In genomic region chr13:112398347-112398746, GRCh38 we compare ENCODE assay signal across 16 cellular contexts. TPM values are rescaled to one million over a fixed set of nuclear protein-coding genes. Genes with fewer than 3 reads are reported as not detected.
A peak's percentile ranks its signal among the peaks of the same experiment; 100 is the strongest.
DNase-seq lines count a peak whose midpoint lies in the region; ATAC-seq, FAIRE-seq and TF ChIP-seq lines count a peak whose summit lies in the region.
"Not testable (repeated sequence)": the region's sequence is repeated elsewhere in the genome, so short reads cannot be mapped to it uniquely, and the experiment has no call there.
"Had no signal": no experiment of that assay in that cellular context is flagged by ENCODE, and none has a peak within 500 bp of the region (broad histone marks: within the 10 kb centered on the region; RNA-seq: fewer than 3 reads in every experiment).

No MANE protein-coding gene starts in this region.

- not testable (repeated sequence) for H3K9me3 Mint-ChIP-seq in activated CD8-positive, alpha-beta memory T cell treated with anti-CD3 and anti-CD28 coated beads, Interleukin-2, amount 10 ng/mL, durations not matched to agents 7 days and 5 days (ENCODE audit: low read depth); astrocyte (ENCODE audit: unreplicated experiment); stimulated activated naive CD8-positive, alpha-beta T cell treated with anti-CD3 and anti-CD28 coated beads, Interleukin-15, amount 100 ng/mL, for 72 hours

- H3K4me3 Mint-ChIP-seq in activated CD8-positive, alpha-beta memory T cell treated with anti-CD3 and anti-CD28 coated beads, Interleukin-2, amount 10 ng/mL, durations not matched to agents 7 days and 5 days; astrocyte (ENCODE audit: unreplicated experiment); stimulated activated naive CD8-positive, alpha-beta T cell treated with anti-CD3 and anti-CD28 coated beads, Interleukin-15, amount 100 ng/mL, for 72 hours: not testable (repeated sequence)

- not testable (repeated sequence) for H3K4me2 ChIP-seq in astrocyte (ENCODE audit: low read length)

- not testable (repeated sequence) for TF ChIP-seq CTCF in astrocyte (IDR thresholded peaks at IDR 0.05; ENCODE audit: insufficient read depth, low read depth, low read length)

- not testable (repeated sequence) for H3K27me3 Mint-ChIP-seq in activated CD8-positive, alpha-beta memory T cell treated with anti-CD3 and anti-CD28 coated beads, Interleukin-2, amount 10 ng/mL, durations not matched to agents 7 days and 5 days; stimulated activated naive CD8-positive, alpha-beta T cell treated with anti-CD3 and anti-CD28 coated beads, Interleukin-15, amount 100 ng/mL, for 72 hours
- peaks cover 27% of the 10 kb centered on the region for H3K27me3 Mint-ChIP-seq in astrocyte (ENCODE audit: low read depth, unreplicated experiment)

- H3K79me2 ChIP-seq in astrocyte (ENCODE audit: insufficient read depth, low read length), result not testable (repeated sequence)

- not testable (repeated sequence) for H2AFZ ChIP-seq in astrocyte (ENCODE audit: low read depth, low read length)

- not testable (repeated sequence) for H3K4me1 Mint-ChIP-seq in activated CD8-positive, alpha-beta memory T cell treated with anti-CD3 and anti-CD28 coated beads, Interleukin-2, amount 10 ng/mL, durations not matched to agents 7 days and 5 days; astrocyte (ENCODE audit: low read depth, unreplicated experiment); stimulated activated naive CD8-positive, alpha-beta T cell treated with anti-CD3 and anti-CD28 coated beads, Interleukin-15, amount 100 ng/mL, for 72 hours

- H3K4me3 ChIP-seq in astrocyte (ENCODE audit: insufficient read depth, low read depth, low read length), result not testable (repeated sequence)

- H3K36me3 ChIP-seq in astrocyte (ENCODE audit: insufficient read depth, low read length), result not testable (repeated sequence)

- not testable (repeated sequence) for H3K4me1 ChIP-seq in astrocyte (ENCODE audit: insufficient read depth, low read length)

- H3K27ac Mint-ChIP-seq in activated CD8-positive, alpha-beta memory T cell treated with anti-CD3 and anti-CD28 coated beads, Interleukin-2, amount 10 ng/mL, durations not matched to agents 7 days and 5 days; astrocyte (ENCODE audit: unreplicated experiment); stimulated activated naive CD8-positive, alpha-beta T cell treated with anti-CD3 and anti-CD28 coated beads, Interleukin-15, amount 100 ng/mL, for 72 hours: not testable (repeated sequence)

- H3K27me3 ChIP-seq in astrocyte (ENCODE audit: insufficient read depth, low read length), result not testable (repeated sequence)

- not testable (repeated sequence) for TF ChIP-seq POLR2A in GM12892 (IDR thresholded peaks at IDR 0.05; ENCODE audit: low read depth, low read length)

- FAIRE-seq in GM12892 (lab: Jason Lieb, UNC) (peak; percentile 80), astrocyte (lab: Jason Lieb, UNC) (peak; percentile 83)

- not testable (repeated sequence) for H3K9ac ChIP-seq in astrocyte (ENCODE audit: low read length)

- ATAC-seq in GM19463 (IDR thresholded peaks at IDR 0.05; ENCODE audit: unreplicated experiment), result peak; percentile 56
- peak; percentile 58 for ATAC-seq in HG03196 (IDR thresholded peaks at IDR 0.05; ENCODE audit: unreplicated experiment)
- ATAC-seq in activated CD8-positive, alpha-beta memory T cell treated with anti-CD3 and anti-CD28 coated beads, Interleukin-2, amount 10 ng/mL, durations not matched to agents 7 days and 5 days, result peak; percentile 27
- peak; percentile 58 for ATAC-seq in esophagus mucosa
- peak; percentile 79 for ATAC-seq in stimulated activated naive CD8-positive, alpha-beta T cell treated with anti-CD3 and anti-CD28 coated beads, Interleukin-15, amount 100 ng/mL, for 72 hours

- not testable (repeated sequence) for H3K36me3 Mint-ChIP-seq in activated CD8-positive, alpha-beta memory T cell treated with anti-CD3 and anti-CD28 coated beads, Interleukin-2, amount 10 ng/mL, durations not matched to agents 7 days and 5 days; astrocyte (ENCODE audit: low read depth, unreplicated experiment)

- CTCF ChIA-PET in activated CD8-positive, alpha-beta memory T cell treated with anti-CD3 and anti-CD28 coated beads, Interleukin-2, amount 10 ng/mL, durations not matched to agents 7 days and 5 days (lab: Charles Lee), result not testable (repeated sequence)

- not testable (repeated sequence) for H4K20me1 ChIP-seq in astrocyte (ENCODE audit: insufficient read depth, low read length)

- not testable (repeated sequence) for H3K9me3 ChIP-seq in astrocyte (ENCODE audit: insufficient read depth, low read depth, low read length)

- DNase-seq in GM12892 (ENCODE audit: insufficient read length); activated CD8-positive, alpha-beta memory T cell treated with anti-CD3 and anti-CD28 coated beads, Interleukin-2, amount 10 ng/mL, durations not matched to agents 7 days and 5 days; astrocyte (ENCODE audit: low read depth); stimulated activated naive CD8-positive, alpha-beta T cell treated with anti-CD3 and anti-CD28 coated beads, Interleukin-15, amount 100 ng/mL, for 72 hours: not testable (repeated sequence)
- peak; percentile 3 for DNase-seq in NCI-H510A treated with DMSO at 0.1 percent for 48 hours (lab: John Stamatoyannopoulos, UW)

- not testable (repeated sequence) for H3K27ac ChIP-seq in astrocyte (ENCODE audit: low read depth, low read length)

RNA-seq across cellular contexts. Expression of gene SPACA7, which starts 22.2 kb away (rescaled TPM):
- polyA plus RNA-seq in GM12892 (2012; ENCODE audit: missing spikeins), result not detected
- total RNA-seq in activated CD8-positive, alpha-beta memory T cell treated with anti-CD3 and anti-CD28 coated beads, Interleukin-2, amount 10 ng/mL, durations not matched to agents 7 days and 5 days, result not detected
- total RNA-seq in astrocyte, result not detected in 2 replicates
- not detected for total RNA-seq in esophagus mucosa
- total RNA-seq: CD8-positive, alpha-beta memory T cell; H9; HT-29; LHCN-M2; MCF 10A; Right ventricle myocardium inferior; SJCRH30 had no signal
- polyA plus RNA-seq: CD14-positive monocyte; CD8-positive, alpha-beta memory T cell had no signal

Comparison
In these comparisons a context has a peak if more than half of its experiments do, and no peak if none do; other contexts are left out.
1. ATAC-seq: peak in every context shown above with its lines; median percentile 79 in stimulated activated naive CD8-positive, alpha-beta T cell treated with anti-CD3 and anti-CD28 coated beads, Interleukin-15, amount 100 ng/mL, for 72 hours; 58 in HG03196; 58 in esophagus mucosa; 56 in GM19463; 27 in activated CD8-positive, alpha-beta memory T cell treated with anti-CD3 and anti-CD28 coated beads, Interleukin-2, amount 10 ng/mL, durations not matched to agents 7 days and 5 days.